Comparison of ENCODE assay signal across 9 cellular contexts in the genomic region with DNA sequence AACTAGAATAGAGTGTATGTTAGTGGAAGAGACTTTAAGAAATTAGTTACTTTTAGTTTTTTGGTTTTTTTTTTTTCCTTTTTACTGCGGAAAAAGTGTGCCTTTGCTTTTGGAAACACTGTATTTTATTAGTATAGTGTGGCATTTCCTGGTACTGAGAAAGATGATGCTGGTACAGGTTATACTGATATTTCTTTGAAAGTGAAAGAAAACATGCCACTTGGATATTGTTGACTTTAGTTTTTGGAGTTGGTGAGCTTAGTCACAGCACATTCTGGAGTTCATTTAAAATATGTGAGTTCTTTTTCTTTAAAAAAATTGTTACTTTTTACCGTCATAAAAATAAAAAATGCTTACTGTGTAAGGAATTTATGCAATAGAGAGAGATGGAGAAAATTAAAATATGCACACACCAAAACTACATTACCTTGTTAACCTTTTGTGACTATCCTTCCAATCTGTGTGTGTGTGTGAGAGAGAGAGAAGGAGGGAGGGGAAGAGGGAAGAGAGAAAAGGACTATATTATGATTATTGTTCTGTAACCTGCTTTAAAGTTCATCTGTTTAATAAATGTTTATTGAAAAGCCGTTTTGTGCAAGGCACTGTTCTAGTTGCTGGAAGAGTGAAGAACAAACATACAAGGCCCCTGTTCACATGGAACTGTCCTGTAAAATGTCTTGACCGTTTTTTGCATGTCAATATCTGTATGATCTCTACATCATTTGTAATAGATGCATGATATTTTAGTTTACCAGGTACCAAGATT. TPM values are rescaled to one million over a fixed set of nuclear protein-coding genes. Genes with fewer than 3 reads are reported as not detected.
A peak's percentile ranks its signal among the peaks of the same experiment; 100 is the strongest.
DNase-seq lines count a peak whose midpoint lies in the region; ATAC-seq and TF ChIP-seq lines count a peak whose summit lies in the region.
"Had no signal": no experiment of that assay in that cellular context is flagged by ENCODE, and none has a peak within 500 bp of the region (broad histone marks: within the 10 kb centered on the region; RNA-seq: fewer than 3 reads in every experiment).

No MANE protein-coding gene starts in this region.

- no peak overlapping the region for H3K4me3 Mint-ChIP-seq in CD8-positive, alpha-beta memory T cell

- peaks cover 7 to 19% (median 13%) of the 10 kb centered on the region in 3 donors for H3K4me1 Mint-ChIP-seq in CD8-positive, alpha-beta memory T cell

- peak overlapping the region; percentile 72 for H3K4me3 ChIP-seq in CD8-positive, alpha-beta memory T cell (ENCODE audit: low read length)
- H3K4me3 ChIP-seq in epithelial cell of esophagus (ENCODE audit: low read length) (peak overlapping the region; percentile 90), parathyroid adenoma (ENCODE audit: low read depth, low read length) (peak overlapping the region; percentile 79)

- H3K9me3 Mint-ChIP-seq in CD8-positive, alpha-beta memory T cell: no peaks in the 10 kb centered on the region

- H3K27ac Mint-ChIP-seq in CD8-positive, alpha-beta memory T cell: no peak overlapping the region

- H3K4me2 ChIP-seq in parathyroid adenoma (ENCODE audit: low read length): peak overlapping the region; percentile 81

- peaks cover 17% of the 10 kb centered on the region for H3K79me2 ChIP-seq in parathyroid adenoma

- no peak overlapping the region for H3K9ac ChIP-seq in parathyroid adenoma

- TF ChIP-seq CTCF in epithelial cell of esophagus (IDR thresholded peaks at IDR 0.05; ENCODE audit: insufficient read depth, low read depth, low read length, missing control alignments) (no peak), parathyroid adenoma (IDR thresholded peaks at IDR 0.05) (no peak)

- POLR2A ChIA-PET in CD8-positive, alpha-beta memory T cell (lab: Charles Lee): interaction anchor here (2.0 kb wide), 1 partner anchor 40 kb away, joined by 7 read pairs; no protein-coding TSS in a partner anchor

- no peak for ATAC-seq in HG03442 (IDR thresholded peaks at IDR 0.05; ENCODE audit: unreplicated experiment)

- H3K27me3 Mint-ChIP-seq in CD8-positive, alpha-beta memory T cell: no peaks in the 10 kb centered on the region

- no peak overlapping the region for H2AFZ ChIP-seq in parathyroid adenoma

- no peaks in the 10 kb centered on the region for H3K9me3 ChIP-seq in CD8-positive, alpha-beta memory T cell (ENCODE audit: low read length)
- H3K9me3 ChIP-seq in parathyroid adenoma (ENCODE audit: control insufficient read depth, low read length): no peaks in the 10 kb centered on the region

- DNase-seq in CD8-positive, alpha-beta memory T cell: no peak
- peak; percentile 62 for DNase-seq in MV-4-11 (lab: John Stamatoyannopoulos, UW)
- DNase-seq in epithelial cell of esophagus (ENCODE audit: low read depth): no peak
- DNase-seq in stimulated activated CD4-positive, alpha-beta T cell treated with anti-CD3 and anti-CD28 coated beads, Interleukin-4, amount 100 ng/mL, for 1 hour: no peak
- no peak for DNase-seq in NCI-H146 (lab: John Stamatoyannopoulos, UW)
- DNase-seq in occipital lobe (lab: John Stamatoyannopoulos, UW): no peak
- DNase-seq: NCI-H524 treated with DMSO at 0.1 percent for 48 hours had no signal

- H3K36me3 ChIP-seq in CD8-positive, alpha-beta memory T cell (ENCODE audit: insufficient read depth, low read length): no peaks in the 10 kb centered on the region
- no peaks in the 10 kb centered on the region for H3K36me3 ChIP-seq in parathyroid adenoma (ENCODE audit: control insufficient read depth, insufficient read depth, low read length)

- peaks cover 52% of the 10 kb centered on the region for H3K4me1 ChIP-seq in CD8-positive, alpha-beta memory T cell (ENCODE audit: insufficient read depth, low read length)
- H3K4me1 ChIP-seq in parathyroid adenoma: peaks cover 3% of the 10 kb centered on the region

- CTCF ChIA-PET in CD8-positive, alpha-beta memory T cell (lab: Charles Lee): interaction anchor here (1.8 kb wide), 1 partner anchor 39 kb away, joined by 6 read pairs; no protein-coding TSS in a partner anchor

- H3K36me3 Mint-ChIP-seq in CD8-positive, alpha-beta memory T cell: peaks cover 0 to 3% (median 0%) of the 10 kb centered on the region in 3 donors

- peak overlapping the region; percentile 71 for H3K27ac ChIP-seq in CD8-positive, alpha-beta memory T cell (ENCODE audit: low read depth, low read length)
- no peak overlapping the region for H3K27ac ChIP-seq in parathyroid adenoma

- no peaks in the 10 kb centered on the region for H3K27me3 ChIP-seq in CD8-positive, alpha-beta memory T cell (ENCODE audit: insufficient read depth, low read length, poor library complexity, severe bottlenecking)
- no peaks in the 10 kb centered on the region for H3K27me3 ChIP-seq in parathyroid adenoma (ENCODE audit: control insufficient read depth, insufficient read depth, low read length)

RNA-seq across cellular contexts. Expression of a gene that starts 1.9 kb away (rescaled TPM):
- total RNA-seq in CD8-positive, alpha-beta memory T cell: 10 to 100 TPM; 20.4 to 23.2 TPM
- 13.1 TPM for polyA plus RNA-seq in CD8-positive, alpha-beta memory T cell
- total RNA-seq in occipital lobe: 108 TPM
